ENCODE assay signal across 8 cellular contexts in the genomic region with DNA sequence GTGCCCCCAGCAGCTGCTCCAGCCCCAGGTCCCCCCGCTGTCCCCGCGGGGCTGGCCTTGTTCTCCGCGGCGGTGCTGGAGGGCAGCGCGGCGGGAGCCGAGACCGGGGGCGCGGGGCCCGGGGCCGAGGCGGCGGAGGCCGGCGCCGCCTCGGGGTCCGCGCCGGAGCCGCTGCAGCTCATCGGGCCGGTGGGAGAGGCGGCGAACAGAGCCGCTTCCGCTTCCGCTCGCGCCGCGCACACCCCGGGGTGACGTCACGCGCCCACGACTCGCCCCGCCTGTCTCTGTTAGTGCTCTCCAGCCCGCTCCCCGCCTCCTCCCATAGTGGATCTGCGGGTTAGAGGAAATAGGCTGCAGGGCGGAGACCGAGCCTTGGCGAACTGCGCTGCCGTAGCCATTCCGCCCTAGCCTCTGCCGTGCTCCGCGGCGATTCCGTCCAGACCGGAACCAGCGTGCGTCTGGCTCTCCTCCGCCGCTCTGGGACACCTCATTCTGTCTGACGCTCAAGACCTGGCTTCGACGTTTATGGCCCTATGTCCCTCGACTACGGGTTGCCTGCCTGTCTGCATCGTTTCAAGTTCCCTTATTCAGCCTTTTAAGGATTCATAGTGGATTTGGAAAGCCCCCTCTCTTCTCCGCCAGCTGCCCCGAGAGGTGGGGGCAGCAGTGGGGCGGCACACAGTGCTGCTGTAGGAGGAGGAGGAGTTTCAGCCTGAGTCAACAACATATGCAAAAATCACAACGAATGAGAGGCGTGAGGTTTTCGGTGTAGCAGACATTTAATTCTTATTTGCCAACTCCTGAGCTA. TPM values are rescaled to one million over a fixed set of nuclear protein-coding genes. Genes with fewer than 3 reads are reported as not detected.
DNase-seq lines count a peak whose midpoint lies in the region; ATAC-seq and TF ChIP-seq lines count a peak whose summit lies in the region.

Gene TAF10, minus strand, starts transcription at position 209 of the 808 bp plus-strand sequence. Its CDS starts 27 bp downstream, at position 182.

- intact Hi-C loops in colonic mucosa (cut with DNase I): no loop called here

- peak; percentile 42 to 94 (median 87) for DNase-seq in C1 segment of cervical spinal cord (lab: John Stamatoyannopoulos, UW)
- peak; percentile 98 for DNase-seq in NCI-H69 (lab: John Stamatoyannopoulos, UW)
- DNase-seq in activated CD4-positive, alpha-beta T cell treated with anti-CD3 and anti-CD28 coated beads, Interleukin-2, amount 10 ng/mL, durations not matched to agents 7 days and 5 days: peak; percentile 96
- DNase-seq in colonic mucosa: peak; percentile 98
- peak; percentile 98 for DNase-seq in left kidney (ENCODE audit: low read depth, low spot score)
- DNase-seq in stimulated activated CD4-positive, alpha-beta T cell treated with anti-CD3 and anti-CD28 coated beads, Interleukin-1b, Interleukin-23, amount 100 ng/mL, for 48 hours: peak; percentile 93

- H3K27ac Mint-ChIP-seq in activated CD4-positive, alpha-beta T cell treated with anti-CD3 and anti-CD28 coated beads, Interleukin-2, amount 10 ng/mL, durations not matched to agents 7 days and 5 days: peak within 1 kb of the TSS; percentile 85

- ATAC-seq in GM19351 (IDR thresholded peaks at IDR 0.05; ENCODE audit: unreplicated experiment) (peak; percentile 86), HG03520 (IDR thresholded peaks at IDR 0.05; ENCODE audit: unreplicated experiment) (peak; percentile 91)

- H3K27me3 Mint-ChIP-seq in activated CD4-positive, alpha-beta T cell treated with anti-CD3 and anti-CD28 coated beads, Interleukin-2, amount 10 ng/mL, durations not matched to agents 7 days and 5 days: no peaks in the 10 kb centered on the region

- peak within 1 kb of the TSS; percentile 76 for H3K4me3 ChIP-seq in colonic mucosa

- POLR2A ChIA-PET in activated CD4-positive, alpha-beta T cell treated with anti-CD3 and anti-CD28 coated beads, Interleukin-2, amount 10 ng/mL, durations not matched to agents 7 days and 5 days (lab: Charles Lee): interaction anchor here (0.7 to 1.8 kb wide), 4 partner anchors 10 to 251 kb away, joined by 3 to 7 read pairs (median 5); partner anchors contain the start of gene MRPL17

- peak within 1 kb of the TSS; percentile 91 to 97 for H3K9ac ChIP-seq in colonic mucosa (ENCODE audit: low read depth in 2 of 2, low read length in 2 of 2)

- H3K4me1 Mint-ChIP-seq in activated CD4-positive, alpha-beta T cell treated with anti-CD3 and anti-CD28 coated beads, Interleukin-2, amount 10 ng/mL, durations not matched to agents 7 days and 5 days: peaks cover 43% of the 10 kb centered on the region

- no peaks in the 10 kb centered on the region for H3K27me3 ChIP-seq in colonic mucosa

- CTCF ChIA-PET in activated CD4-positive, alpha-beta T cell treated with anti-CD3 and anti-CD28 coated beads, Interleukin-2, amount 10 ng/mL, durations not matched to agents 7 days and 5 days (lab: Charles Lee): interaction anchor here (0.8 to 3.8 kb wide), 14 partner anchors 8 to 233 kb away, joined by 3 to 14 read pairs (median 4); partner anchors contain the start of genes ILK and MRPL17

- no peak for TF ChIP-seq CTCF in colonic mucosa (IDR thresholded peaks at IDR 0.05)

- H3K4me1 ChIP-seq in colonic mucosa: peaks cover 10% of the 10 kb centered on the region

- peak within 1 kb of the TSS; percentile 80 for H3K4me3 Mint-ChIP-seq in activated CD4-positive, alpha-beta T cell treated with anti-CD3 and anti-CD28 coated beads, Interleukin-2, amount 10 ng/mL, durations not matched to agents 7 days and 5 days

- no peaks in the 10 kb centered on the region for H3K9me3 ChIP-seq in colonic mucosa

- H3K36me3 Mint-ChIP-seq in activated CD4-positive, alpha-beta T cell treated with anti-CD3 and anti-CD28 coated beads, Interleukin-2, amount 10 ng/mL, durations not matched to agents 7 days and 5 days (ENCODE audit: low read depth): peaks cover 59% of the 10 kb centered on the region

- peaks cover 23% of the 10 kb centered on the region for H3K36me3 ChIP-seq in colonic mucosa

- peak within 1 kb of the TSS; percentile 100 for H3K27ac ChIP-seq in colonic mucosa

- no peaks in the 10 kb centered on the region for H3K9me3 Mint-ChIP-seq in activated CD4-positive, alpha-beta T cell treated with anti-CD3 and anti-CD28 coated beads, Interleukin-2, amount 10 ng/mL, durations not matched to agents 7 days and 5 days

RNA-seq across cellular contexts. Expression of gene TAF10, which starts in this region (rescaled TPM):
- total RNA-seq in activated CD4-positive, alpha-beta T cell treated with anti-CD3 and anti-CD28 coated beads, Interleukin-2, amount 10 ng/mL, durations not matched to agents 7 days and 5 days: 100 to 1,000 TPM; 138 to 156 TPM
- total RNA-seq in colonic mucosa: 100 to 1,000 TPM; 123 to 142 TPM

Comparison
In these comparisons a context has a peak if more than half of its experiments do, and no peak if none do; other contexts are left out.
1. Peak in every context shown above with its lines: DNase-seq, ATAC-seq, H3K4me3 ChIP-seq and H3K27ac ChIP-seq.